Comparison of ENCODE assay signal across 32 cellular contexts in genomic region chr6:25676775-25677174, GRCh38. TPM values are rescaled to one million over a fixed set of nuclear protein-coding genes. Genes with fewer than 3 reads are reported as not detected.
"Had no signal": no experiment of that assay in that cellular context is flagged by ENCODE, and none has a peak within 500 bp of the region (broad histone marks: within the 10 kb centered on the region; RNA-seq: fewer than 3 reads in every experiment).

No MANE protein-coding gene starts in this region.

- DNase-seq: natural killer cell; occipital lobe; ovary; posterior cingulate gyrus; psoas muscle; right cardiac atrium; spleen; stimulated activated CD4-positive, alpha-beta T cell treated with anti-CD3 and anti-CD28 coated beads, Interleukin-12 subunit alpha, Interleukin-12 subunit beta, amount 100 ng/mL, for 4 hours; stimulated activated CD4-positive, alpha-beta T cell treated with anti-CD3 and anti-CD28 coated beads, Interleukin-1b, Interleukin-23, amount 100 ng/mL, for 48 hours; stimulated activated CD4-positive, alpha-beta T cell treated with anti-CD3 and anti-CD28 coated beads, Interleukin-4, amount 100 ng/mL, for 1 hour; stimulated activated CD4-positive, alpha-beta T cell treated with anti-CD3 and anti-CD28 coated beads, Interleukin-4, amount 100 ng/mL, for 4 hours; stimulated activated CD8-positive, alpha-beta memory T cell treated with anti-CD3 and anti-CD28 coated beads, Interleukin-4, amount 100 ng/mL, for 48 hours; stimulated activated naive CD4-positive, alpha-beta T cell; stimulated activated naive CD8-positive, alpha-beta T cell treated with anti-CD3 and anti-CD28 coated beads, Interleukin-15, amount 100 ng/mL, for 72 hours; stimulated activated naive CD8-positive, alpha-beta T cell treated with anti-CD3 and anti-CD28 coated beads, Interleukin-15, Interleukin-2, amounts not matched to agents 100 U/mL and 50 U/mL, for 24 hours; substantia nigra; testis; tibial artery; transverse colon; upper lobe of right lung; uterus had no signal

- H3K4me3 ChIP-seq: neural progenitor cell, ovary, psoas muscle, skin epidermis, smooth muscle cell, spleen, suprapubic skin, testis, tibial artery, transverse colon, upper lobe of right lung, uterus had no signal

- H3K27ac Mint-ChIP-seq: natural killer cell; nephron; neural progenitor cell; progenitor cell of endocrine pancreas; stimulated activated memory B cell treated with anti-CD40 and anti-IgM and Interleukin-4, amounts not matched to agents 10 μg/mL and 1 μg/mL and 100 μg/mL, for 72 hours; stimulated activated naive CD8-positive, alpha-beta T cell treated with anti-CD3 and anti-CD28 coated beads, Interleukin-15, amount 100 ng/mL, for 72 hours; type B pancreatic cell had no signal

- H3K27me3 ChIP-seq: neural progenitor cell, ovary, suprapubic skin, testis, transverse colon, upper lobe of right lung, uterus had no signal

- H2AFZ ChIP-seq: neural progenitor cell, parathyroid adenoma had no signal

- H3K9ac ChIP-seq: neural progenitor cell, parathyroid adenoma had no signal

- H3K4me2 ChIP-seq: neural progenitor cell, smooth muscle cell had no signal

- H3K4me1 Mint-ChIP-seq: natural killer cell; nephron; stimulated activated memory B cell treated with anti-CD40 and anti-IgM and Interleukin-4, amounts not matched to agents 10 μg/mL and 1 μg/mL and 100 μg/mL, for 72 hours; stimulated activated naive CD8-positive, alpha-beta T cell treated with anti-CD3 and anti-CD28 coated beads, Interleukin-15, amount 100 ng/mL, for 72 hours had no signal

- H3K36me3 Mint-ChIP-seq: natural killer cell; neural progenitor cell; stimulated activated memory B cell treated with anti-CD40 and anti-IgM and Interleukin-4, amounts not matched to agents 10 μg/mL and 1 μg/mL and 100 μg/mL, for 72 hours; type B pancreatic cell had no signal

- ATAC-seq: natural killer cell; psoas muscle; right cardiac atrium; sciatic nerve; stimulated activated memory B cell treated with anti-CD40 and anti-IgM and Interleukin-4, amounts not matched to agents 10 μg/mL and 1 μg/mL and 100 μg/mL, for 72 hours; stimulated activated naive CD8-positive, alpha-beta T cell treated with anti-CD3 and anti-CD28 coated beads, Interleukin-15, amount 100 ng/mL, for 72 hours; stimulated activated naive CD8-positive, alpha-beta T cell treated with anti-CD3 and anti-CD28 coated beads, Interleukin-15, Interleukin-2, amounts not matched to agents 100 U/mL and 50 U/mL, for 24 hours; upper lobe of right lung had no signal

- H3K36me3 ChIP-seq: neural progenitor cell, ovary, spleen, suprapubic skin, tibial artery, transverse colon, upper lobe of right lung, uterus had no signal

- H3K9me3 ChIP-seq: ovary, psoas muscle, spleen, suprapubic skin, testis, tibial artery, transverse colon, upper lobe of right lung, uterus had no signal

- H3K79me2 ChIP-seq: parathyroid adenoma had no signal

- H3K27me3 Mint-ChIP-seq: progenitor cell of endocrine pancreas had no signal

- H3K4me3 Mint-ChIP-seq: natural killer cell; nephron; neural progenitor cell; stimulated activated memory B cell treated with anti-CD40 and anti-IgM and Interleukin-4, amounts not matched to agents 10 μg/mL and 1 μg/mL and 100 μg/mL, for 72 hours; stimulated activated naive CD8-positive, alpha-beta T cell treated with anti-CD3 and anti-CD28 coated beads, Interleukin-15, amount 100 ng/mL, for 72 hours; type B pancreatic cell had no signal

- H3K4me1 ChIP-seq: neural progenitor cell, parathyroid adenoma, psoas muscle, spleen, suprapubic skin, testis, tibial artery, transverse colon, upper lobe of right lung, uterus had no signal

- H3K27ac ChIP-seq: neural progenitor cell, ovary, parathyroid adenoma, psoas muscle, skin epidermis, spleen, suprapubic skin, testis, tibial artery, transverse colon, upper lobe of right lung, uterus had no signal

- H3K9me3 Mint-ChIP-seq: natural killer cell; nephron; neural progenitor cell; stimulated activated memory B cell treated with anti-CD40 and anti-IgM and Interleukin-4, amounts not matched to agents 10 μg/mL and 1 μg/mL and 100 μg/mL, for 72 hours; stimulated activated naive CD8-positive, alpha-beta T cell treated with anti-CD3 and anti-CD28 coated beads, Interleukin-15, amount 100 ng/mL, for 72 hours; type B pancreatic cell had no signal

RNA-seq across cellular contexts. Expression of gene SCGN, which starts 24.8 kb away (rescaled TPM):
- total RNA-seq: natural killer cell, osteoblast, psoas muscle, sciatic nerve, smooth muscle cell, spleen, upper lobe of right lung had no signal
- polyA plus RNA-seq: psoas muscle, smooth muscle cell, spleen had no signal
